9 cellular contexts compared by ENCODE assay signal in genomic region chr11:66313321-66314185, GRCh38. TPM values are rescaled to one million over a fixed set of nuclear protein-coding genes. Genes with fewer than 3 reads are reported as not detected.
DNase-seq lines count a peak whose midpoint lies in the region; TF ChIP-seq lines count a peak whose summit lies in the region.
"Had no signal": no experiment of that assay in that cellular context is flagged by ENCODE, and none has a peak within 500 bp of the region (broad histone marks: within the 10 kb centered on the region; RNA-seq: fewer than 3 reads in every experiment).

No MANE protein-coding gene starts in this region.

- peaks cover 7% of the 10 kb centered on the region for H3K27me3 Mint-ChIP-seq in activated CD4-positive, alpha-beta memory T cell treated with anti-CD3 and anti-CD28 coated beads, Interleukin-2, amount 10 ng/mL, durations not matched to agents 7 days and 5 days

- H3K9me3 ChIP-seq in left ventricle myocardium inferior (replicated peaks) = no peaks in the 10 kb centered on the region

- no peak for DNase-seq in activated CD4-positive, alpha-beta memory T cell treated with anti-CD3 and anti-CD28 coated beads, Interleukin-2, amount 10 ng/mL, durations not matched to agents 7 days and 5 days
- DNase-seq in left ventricle myocardium inferior = peak; percentile 41
- no peak for DNase-seq in skeletal muscle cell (ENCODE audit: low read depth)
- DNase-seq in middle frontal gyrus (ENCODE audit: extremely low spot score, low spot score) = no peak
- no peak for DNase-seq in SHP77 treated with DMSO at 0.1 percent for 48 hours (lab: John Stamatoyannopoulos, UW)
- DNase-seq in inferior parietal cortex (ENCODE audit: extremely low spot score) = no peak
- no peak for DNase-seq in NCI-H2227 treated with DMSO at 0.1 percent for 48 hours (lab: John Stamatoyannopoulos, UW)

- CTCF ChIA-PET in activated CD4-positive, alpha-beta memory T cell treated with anti-CD3 and anti-CD28 coated beads, Interleukin-2, amount 10 ng/mL, durations not matched to agents 7 days and 5 days (lab: Charles Lee) = interaction anchor here (0.9 to 3.3 kb wide), 16 partner anchors 12 to 359 kb away, joined by 3 to 73 read pairs (median 13); partner anchors contain the start of genes B4GAT1, BRMS1, DPP3 and RIN1

- H3K4me3 ChIP-seq in GM12875 (ENCODE audit: low read depth, low read length) (peak overlapping the region; percentile 36), left ventricle myocardium inferior (peak overlapping the region; percentile 73), skeletal muscle cell (ENCODE audit: low read depth, low read length) (peak overlapping the region; percentile 62)

- H3K27ac Mint-ChIP-seq in activated CD4-positive, alpha-beta memory T cell treated with anti-CD3 and anti-CD28 coated beads, Interleukin-2, amount 10 ng/mL, durations not matched to agents 7 days and 5 days = peak overlapping the region; percentile 65

- H3K9me3 Mint-ChIP-seq in activated CD4-positive, alpha-beta memory T cell treated with anti-CD3 and anti-CD28 coated beads, Interleukin-2, amount 10 ng/mL, durations not matched to agents 7 days and 5 days = no peaks in the 10 kb centered on the region

- no peaks in the 10 kb centered on the region for H3K36me3 ChIP-seq in left ventricle myocardium inferior

- POLR2A ChIA-PET in activated CD4-positive, alpha-beta memory T cell treated with anti-CD3 and anti-CD28 coated beads, Interleukin-2, amount 10 ng/mL, durations not matched to agents 7 days and 5 days (lab: Charles Lee) = interaction anchor here (1.4 to 3.9 kb wide), 11 partner anchors 11 to 303 kb away, joined by 4 to 30 read pairs (median 7); partner anchors contain the start of genes BRMS1, DPP3, RBM14 and TMEM151A

- TF ChIP-seq CTCF in GM12875 (IDR thresholded peaks at IDR 0.05; ENCODE audit: borderline replicate concordance, insufficient read depth, low read depth, low read length) = no peak
- peak; percentile 23 for TF ChIP-seq CTCF in left ventricle myocardium inferior (IDR thresholded peaks at IDR 0.05; ENCODE audit: borderline replicate concordance)

- no peaks in the 10 kb centered on the region for H3K36me3 Mint-ChIP-seq in activated CD4-positive, alpha-beta memory T cell treated with anti-CD3 and anti-CD28 coated beads, Interleukin-2, amount 10 ng/mL, durations not matched to agents 7 days and 5 days (ENCODE audit: low read depth)

- intact Hi-C loops in left ventricle myocardium inferior (cut with micrococcal nuclease) = loop anchor here (5.0 kb wide), 1 partner anchor 74 kb away; no protein-coding TSS in a partner anchor

- H3K4me1 ChIP-seq in left ventricle myocardium inferior = peaks cover 45% of the 10 kb centered on the region

- H3K27ac ChIP-seq in left ventricle myocardium inferior (replicated peaks) = peak overlapping the region; percentile 92

- H3K4me3 Mint-ChIP-seq in activated CD4-positive, alpha-beta memory T cell treated with anti-CD3 and anti-CD28 coated beads, Interleukin-2, amount 10 ng/mL, durations not matched to agents 7 days and 5 days = peak overlapping the region; percentile 85

- H3K4me1 Mint-ChIP-seq in activated CD4-positive, alpha-beta memory T cell treated with anti-CD3 and anti-CD28 coated beads, Interleukin-2, amount 10 ng/mL, durations not matched to agents 7 days and 5 days = peaks cover 29% of the 10 kb centered on the region

- no peaks in the 10 kb centered on the region for H3K27me3 ChIP-seq in left ventricle myocardium inferior (ENCODE audit: low read depth)

RNA-seq across cellular contexts. Expression of gene CD248, which starts 3.3 kb away (rescaled TPM):
- total RNA-seq in activated CD4-positive, alpha-beta memory T cell treated with anti-CD3 and anti-CD28 coated beads, Interleukin-2, amount 10 ng/mL, durations not matched to agents 7 days and 5 days = not detected
- 12.3 TPM for total RNA-seq in left ventricle myocardium inferior
- total RNA-seq: renal cortical epithelial cell had no signal

RNA-seq across cellular contexts. Expression of gene TMEM151A, which starts 21.9 kb away (rescaled TPM):
- total RNA-seq in activated CD4-positive, alpha-beta memory T cell treated with anti-CD3 and anti-CD28 coated beads, Interleukin-2, amount 10 ng/mL, durations not matched to agents 7 days and 5 days = not detected
- total RNA-seq in left ventricle myocardium inferior = not detected

RNA-seq across cellular contexts. Expression of gene RIN1, which starts 22.7 kb away (rescaled TPM):
- total RNA-seq in activated CD4-positive, alpha-beta memory T cell treated with anti-CD3 and anti-CD28 coated beads, Interleukin-2, amount 10 ng/mL, durations not matched to agents 7 days and 5 days = under 1 TPM; 0.43 to 0.73 TPM
- 1.0 TPM for total RNA-seq in left ventricle myocardium inferior

RNA-seq across cellular contexts. Expression of gene YIF1A, which starts 24.6 kb away (rescaled TPM):
- 10 to 100 TPM; 49.5 to 52.5 TPM for total RNA-seq in activated CD4-positive, alpha-beta memory T cell treated with anti-CD3 and anti-CD28 coated beads, Interleukin-2, amount 10 ng/mL, durations not matched to agents 7 days and 5 days
- total RNA-seq in left ventricle myocardium inferior = 45.6 TPM

RNA-seq across cellular contexts. Expression of gene BRMS1, which starts 31.4 kb away (rescaled TPM):
- 10 to 100 TPM; 39.7 to 40.4 TPM for total RNA-seq in activated CD4-positive, alpha-beta memory T cell treated with anti-CD3 and anti-CD28 coated beads, Interleukin-2, amount 10 ng/mL, durations not matched to agents 7 days and 5 days
- total RNA-seq in left ventricle myocardium inferior = 14.7 TPM

Comparison
In these comparisons a context has a peak if more than half of its experiments do, and no peak if none do; other contexts are left out.
1. RNA of gene CD248, which starts 3.3 kb away (total RNA-seq): 12.3 TPM in left ventricle myocardium inferior (single experiment); not detected in activated CD4-positive, alpha-beta memory T cell treated with anti-CD3 and anti-CD28 coated beads, Interleukin-2, amount 10 ng/mL, durations not matched to agents 7 days and 5 days; every median in the first group is over 10 times any median in the second.
2. Peak in every context shown above with its lines, with median percentiles within 50 percentile points of each other: H3K4me3 ChIP-seq.